ENCODE assay signal across 1 cellular context in the genomic region with DNA sequence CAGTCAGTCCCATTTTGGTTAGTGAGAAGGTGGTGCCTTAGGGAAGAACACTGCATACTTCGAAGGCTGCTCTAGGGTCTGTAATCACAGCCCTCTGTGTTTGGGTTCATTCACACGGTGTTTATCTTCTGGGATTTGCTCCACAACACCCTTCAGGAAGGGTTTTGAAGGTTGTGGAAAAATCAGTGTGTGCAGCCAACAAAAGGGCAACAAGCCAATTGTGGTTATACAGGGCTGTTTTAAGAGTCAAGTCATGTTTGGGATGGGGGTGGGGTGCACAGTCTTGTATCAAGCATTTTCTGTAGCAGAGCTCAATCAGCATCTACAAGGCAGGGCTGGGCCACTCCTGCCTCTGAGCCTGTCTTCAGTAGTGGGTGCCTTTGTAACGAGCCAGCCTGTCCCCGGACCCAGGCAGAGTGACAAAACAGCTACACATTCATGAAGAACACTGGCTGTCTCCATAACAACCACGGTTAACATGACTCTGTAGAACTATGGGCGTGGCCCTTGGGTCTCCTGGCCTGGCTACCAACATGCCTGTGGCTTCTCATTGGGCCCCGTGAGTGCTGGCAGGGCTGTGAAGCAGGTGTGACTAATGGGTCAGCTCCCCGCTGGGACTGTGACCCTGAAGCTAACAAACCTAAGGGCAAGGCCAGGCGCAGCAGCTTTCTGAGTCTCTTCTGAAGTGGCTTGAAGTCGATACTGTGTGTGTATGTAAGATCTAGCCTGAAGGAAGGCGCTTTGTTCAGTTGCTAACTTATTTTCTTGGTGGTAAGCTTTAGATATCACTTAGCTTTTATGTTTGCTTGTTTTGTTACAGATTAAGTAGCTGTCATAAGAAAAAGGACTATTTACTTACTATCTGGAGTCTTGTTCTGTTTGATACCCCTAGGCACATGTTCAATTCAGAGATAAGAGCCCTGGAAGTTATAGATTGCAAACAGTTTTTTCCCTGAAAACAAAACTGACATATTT.
TF ChIP-seq lines count a peak whose summit lies in the region.

No MANE protein-coding gene starts in this region.

TF ChIP-seq in IMR-90, 13 proteins besides CTCF, POLR2A, EP300 and RAD21 (continued from another document):
- TF ChIP-seq USF2 (IDR thresholded peaks at IDR 0.05; ENCODE audit: low read depth, low read length) (no peak), RCOR1 (IDR thresholded peaks at IDR 0.05; ENCODE audit: insufficient replicate concordance, low read length) (no peak), FOS (IDR thresholded peaks at IDR 0.05; ENCODE audit: low read depth, low read length) (no peak), CEBPB (IDR thresholded peaks at IDR 0.05; ENCODE audit: low read depth, low read length) (no peak), RFX5 (IDR thresholded peaks at IDR 0.05; ENCODE audit: low read depth, low read length) (no peak), NFE2L2 (IDR thresholded peaks at IDR 0.05; ENCODE audit: low read depth, low read length) (no peak), MXI1 (IDR thresholded peaks at IDR 0.05; ENCODE audit: borderline replicate concordance, low read depth, low read length) (no peak), CHD1 (IDR thresholded peaks at IDR 0.05; ENCODE audit: low read depth, low read length) (no peak)
- TF ChIP-seq, protein P1, sequence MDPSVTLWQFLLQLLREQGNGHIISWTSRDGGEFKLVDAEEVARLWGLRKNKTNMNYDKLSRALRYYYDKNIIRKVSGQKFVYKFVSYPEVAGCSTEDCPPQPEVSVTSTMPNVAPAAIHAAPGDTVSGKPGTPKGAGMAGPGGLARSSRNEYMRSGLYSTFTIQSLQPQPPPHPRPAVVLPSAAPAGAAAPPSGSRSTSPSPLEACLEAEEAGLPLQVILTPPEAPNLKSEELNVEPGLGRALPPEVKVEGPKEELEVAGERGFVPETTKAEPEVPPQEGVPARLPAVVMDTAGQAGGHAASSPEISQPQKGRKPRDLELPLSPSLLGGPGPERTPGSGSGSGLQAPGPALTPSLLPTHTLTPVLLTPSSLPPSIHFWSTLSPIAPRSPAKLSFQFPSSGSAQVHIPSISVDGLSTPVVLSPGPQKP (IDR thresholded peaks at IDR 0.05; ENCODE audit: borderline replicate concordance, low read depth, low read length): no peak
